Comparison of ENCODE assay signal across 8 cellular contexts in the genomic region with DNA sequence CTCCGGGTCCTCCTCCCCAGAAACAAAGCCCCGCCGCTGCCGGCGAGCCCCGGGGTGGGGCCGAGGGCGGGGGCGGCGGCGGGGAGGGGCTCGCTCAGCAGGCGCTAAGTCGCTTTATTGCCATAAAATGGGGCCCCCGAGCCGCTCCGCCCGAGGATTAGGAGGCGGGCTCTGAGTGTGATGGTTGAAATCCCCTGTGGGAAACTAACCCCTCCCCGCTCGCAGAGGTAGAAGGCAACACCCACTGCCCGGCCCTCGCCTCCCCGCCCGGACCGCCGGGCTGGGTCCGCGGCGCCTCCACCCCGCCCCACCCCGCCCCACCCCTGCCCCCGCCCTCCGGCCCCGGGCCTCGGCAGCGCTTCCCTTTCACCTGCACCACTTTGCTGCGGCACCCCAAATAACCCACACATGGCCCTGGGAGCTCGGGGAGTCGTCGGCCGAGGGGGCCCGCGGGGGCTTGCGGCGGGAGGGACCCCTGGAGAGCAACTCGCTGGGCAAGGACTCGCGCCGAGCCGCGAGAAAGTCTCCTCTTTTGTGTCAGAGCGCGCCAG. TPM values are rescaled to one million over a fixed set of nuclear protein-coding genes. Genes with fewer than 3 reads are reported as not detected.
A peak's percentile ranks its signal among the peaks of the same experiment; 100 is the strongest.
DNase-seq lines count a peak whose midpoint lies in the region; ATAC-seq lines count a peak whose summit lies in the region.

A gene (minus strand): TSS at position 179 of the 551 bp plus-strand sequence.

- ATAC-seq in GM19438 (IDR thresholded peaks at IDR 0.05; ENCODE audit: low read depth, unreplicated experiment) (peak; percentile 55), HG03558 (IDR thresholded peaks at IDR 0.05; ENCODE audit: extremely low read depth, unreplicated experiment) (peak; percentile 38)
- peak; percentile 75 for ATAC-seq in activated CD8-positive, alpha-beta T cell treated with anti-CD3 and anti-CD28 coated beads, Interleukin-2, amount 10 ng/mL, durations not matched to agents 7 days and 5 days

- H3K27ac Mint-ChIP-seq in activated CD8-positive, alpha-beta T cell treated with anti-CD3 and anti-CD28 coated beads, Interleukin-2, amount 10 ng/mL, durations not matched to agents 7 days and 5 days = peak within 1 kb of the TSS; percentile 100

- H3K23ac ChIP-seq in mesendoderm (ENCODE audit: low read length) = peak within 1 kb of the TSS; percentile 45

- peak within 1 kb of the TSS; percentile 92 for H3K9ac ChIP-seq in mesendoderm (ENCODE audit: low read length)

- H2BK120ac ChIP-seq in mesendoderm (ENCODE audit: low read depth, low read length) = peak within 1 kb of the TSS; percentile 89

- DNase-seq in CD1c-positive myeloid dendritic cell (ENCODE audit: extremely low spot score) = peak; percentile 77
- DNase-seq in NCI-H774 (lab: John Stamatoyannopoulos, UW) = peak; percentile 68
- DNase-seq in activated CD8-positive, alpha-beta T cell treated with anti-CD3 and anti-CD28 coated beads, Interleukin-2, amount 10 ng/mL, durations not matched to agents 7 days and 5 days = peak; percentile 97
- DNase-seq in effector CD8-positive, alpha-beta T cell (lab: John Stamatoyannopoulos, UW) = peak; percentile 86
- DNase-seq in mesendoderm = peak; percentile 96
- DNase-seq in stimulated activated CD8-positive, alpha-beta memory T cell treated with anti-CD3 and anti-CD28 coated beads, Interleukin-15, amount 100 ng/mL, for 1 hour (ENCODE audit: low read depth) = peak; percentile 88

- peak within 1 kb of the TSS; percentile 81 for H3K27ac ChIP-seq in mesendoderm (ENCODE audit: low read depth, low read length)

- WGBS in mesendoderm (ENCODE audit: extremely low coverage, insufficient coverage, low lambda C conversion rate) = no CpG with 5 or more reads among the region's 54 CpGs

- no peaks in the 10 kb centered on the region for H3K36me3 ChIP-seq in mesendoderm (ENCODE audit: control insufficient read depth, insufficient read depth, low read length)

- H3K18ac ChIP-seq in mesendoderm (ENCODE audit: low read length) = peak within 1 kb of the TSS; percentile 99

- H3K79me1 ChIP-seq in mesendoderm (ENCODE audit: low read length) = peaks cover 9% of the 10 kb centered on the region

- peak within 1 kb of the TSS; percentile 92 for H3K56ac ChIP-seq in mesendoderm (ENCODE audit: low read length)

- H3K27me3 Mint-ChIP-seq in activated CD8-positive, alpha-beta T cell treated with anti-CD3 and anti-CD28 coated beads, Interleukin-2, amount 10 ng/mL, durations not matched to agents 7 days and 5 days (ENCODE audit: low read depth) = peaks cover 4% of the 10 kb centered on the region

- no peak within 1 kb of the TSS for H3K4me3 Mint-ChIP-seq in activated CD8-positive, alpha-beta T cell treated with anti-CD3 and anti-CD28 coated beads, Interleukin-2, amount 10 ng/mL, durations not matched to agents 7 days and 5 days

- H4K8ac ChIP-seq in mesendoderm (ENCODE audit: low read depth, low read length) = no peak within 1 kb of the TSS

- peaks cover 2% of the 10 kb centered on the region for H3K27me3 ChIP-seq in mesendoderm (ENCODE audit: insufficient read depth, low read length, poor library complexity)

- H4K5ac ChIP-seq in mesendoderm (ENCODE audit: low read length) = no peak within 1 kb of the TSS

- no peak within 1 kb of the TSS for H2BK15ac ChIP-seq in mesendoderm (replicated peaks; ENCODE audit: low read depth)

- CTCF ChIA-PET in activated CD8-positive, alpha-beta T cell treated with anti-CD3 and anti-CD28 coated beads, Interleukin-2, amount 10 ng/mL, durations not matched to agents 7 days and 5 days (lab: Charles Lee) = interaction anchor here (1.0 to 15.3 kb wide), 3 partner anchors 107 to 191 kb away, joined by 3 to 134 read pairs (median 3); no protein-coding TSS in a partner anchor

- peaks cover 18% of the 10 kb centered on the region for H3K79me2 ChIP-seq in mesendoderm (ENCODE audit: control insufficient read depth, insufficient read depth, low read length)

- peak within 1 kb of the TSS; percentile 73 for H2BK5ac ChIP-seq in mesendoderm (ENCODE audit: low read length)

- no peak within 1 kb of the TSS for H2AK5ac ChIP-seq in mesendoderm (ENCODE audit: low read length)

- peaks cover 31% of the 10 kb centered on the region for H3K4me1 Mint-ChIP-seq in activated CD8-positive, alpha-beta T cell treated with anti-CD3 and anti-CD28 coated beads, Interleukin-2, amount 10 ng/mL, durations not matched to agents 7 days and 5 days (ENCODE audit: low read depth)

- H3K4ac ChIP-seq in mesendoderm (ENCODE audit: low read depth, low read length) = peak within 1 kb of the TSS; percentile 99

- no peaks in the 10 kb centered on the region for H3K9me3 Mint-ChIP-seq in activated CD8-positive, alpha-beta T cell treated with anti-CD3 and anti-CD28 coated beads, Interleukin-2, amount 10 ng/mL, durations not matched to agents 7 days and 5 days (ENCODE audit: insufficient read depth)

- H3K4me1 ChIP-seq in mesendoderm (ENCODE audit: control insufficient read depth, low read depth, low read length) = peaks cover 2% of the 10 kb centered on the region

- H3K36me3 Mint-ChIP-seq in activated CD8-positive, alpha-beta T cell treated with anti-CD3 and anti-CD28 coated beads, Interleukin-2, amount 10 ng/mL, durations not matched to agents 7 days and 5 days (ENCODE audit: low read depth) = peaks cover 4% of the 10 kb centered on the region

- H3K4me3 ChIP-seq in mesendoderm (ENCODE audit: low read length) = peak within 1 kb of the TSS; percentile 75

- peak within 1 kb of the TSS; percentile 93 for H3K4me2 ChIP-seq in mesendoderm (ENCODE audit: low read length)

- POLR2A ChIA-PET in activated CD8-positive, alpha-beta T cell treated with anti-CD3 and anti-CD28 coated beads, Interleukin-2, amount 10 ng/mL, durations not matched to agents 7 days and 5 days (lab: Charles Lee) = interaction anchor here (0.6 to 6.0 kb wide), 16 partner anchors 10 to 1192 kb away, joined by 3 to 73 read pairs (median 4); no protein-coding TSS in a partner anchor

RNA-seq across cellular contexts. Expression of the gene that starts here (rescaled TPM):
- total RNA-seq in activated CD8-positive, alpha-beta T cell treated with anti-CD3 and anti-CD28 coated beads, Interleukin-2, amount 10 ng/mL, durations not matched to agents 7 days and 5 days = 10 to 100 TPM; 24.6 to 26.3 TPM
- polyA plus RNA-seq in mesendoderm (2013, experiment 1 of 2) = 7.0 TPM
- polyA plus RNA-seq in mesendoderm (2013, experiment 2 of 2) = 6.6 TPM

Comparison
In these comparisons a context has a peak if more than half of its experiments do, and no peak if none do; other contexts are left out.
1. Peak in every context shown above with its lines: DNase-seq, ATAC-seq, H3K4me3 ChIP-seq and H3K27ac ChIP-seq.